ENCODE assay signal across 12 cellular contexts in the genomic region with DNA sequence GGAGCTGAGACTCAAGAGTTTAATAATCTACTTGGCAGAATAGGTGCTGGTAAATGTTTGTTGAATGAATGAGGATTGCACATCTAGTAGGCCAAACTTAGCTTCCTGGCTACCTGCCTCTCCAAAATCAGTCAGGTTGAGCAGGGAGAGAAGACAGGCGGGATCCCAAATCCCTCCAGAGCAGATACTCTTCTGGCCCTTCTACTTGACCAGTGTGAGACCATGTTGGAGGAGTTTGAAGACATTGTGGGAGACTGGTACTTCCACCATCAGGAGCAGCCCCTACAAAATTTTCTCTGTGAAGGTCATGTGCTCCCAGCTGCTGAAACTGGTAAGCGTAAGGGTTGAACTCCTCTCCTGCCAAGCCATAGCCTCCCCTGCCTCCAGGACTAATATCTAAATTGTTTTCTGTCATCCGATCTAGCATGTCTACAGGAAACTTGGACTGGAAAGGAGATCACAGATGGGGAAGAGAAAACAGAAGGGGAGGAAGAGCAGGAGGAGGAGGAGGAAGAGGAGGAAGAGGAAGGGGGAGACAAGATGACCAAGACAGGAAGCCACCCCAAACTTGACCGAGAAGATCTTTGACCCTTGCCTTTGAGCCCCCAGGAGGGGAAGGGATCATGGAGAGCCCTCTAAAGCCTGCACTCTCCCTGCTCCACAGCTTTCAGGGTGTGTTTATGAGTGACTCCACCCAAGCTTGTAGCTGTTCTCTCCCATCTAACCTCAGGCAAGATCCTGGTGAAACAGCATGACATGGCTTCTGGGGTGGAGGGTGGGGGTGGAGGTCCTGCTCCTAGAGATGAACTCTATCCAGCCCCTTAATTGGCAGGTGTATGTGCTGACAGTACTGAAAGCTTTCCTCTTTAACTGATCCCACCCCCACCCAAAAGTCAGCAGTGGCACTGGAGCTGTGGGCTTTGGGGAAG. TPM values are rescaled to one million over a fixed set of nuclear protein-coding genes. Genes with fewer than 3 reads are reported as not detected.
DNase-seq lines count a peak whose midpoint lies in the region; ATAC-seq and TF ChIP-seq lines count a peak whose summit lies in the region.
"Had no signal": no experiment of that assay in that cellular context is flagged by ENCODE, and none has a peak within 500 bp of the region (broad histone marks: within the 10 kb centered on the region; RNA-seq: fewer than 3 reads in every experiment).

No MANE protein-coding gene starts in this region.

- H3K36me3 ChIP-seq in breast epithelium (no peaks in the 10 kb centered on the region), esophagus squamous epithelium (peaks cover 0 to 16% (median 0%) of the 10 kb centered on the region in 3 donors), transverse colon (no peaks in the 10 kb centered on the region), left lung (no peaks in the 10 kb centered on the region)
- H3K36me3 ChIP-seq: BE2C had no signal

- TF ChIP-seq POLR2A in breast epithelium (IDR thresholded peaks at IDR 0.05) (no peak), esophagus squamous epithelium (IDR thresholded peaks at IDR 0.05) (no peak), transverse colon (IDR thresholded peaks at IDR 0.05) (no peak)

- POLR2A ChIA-PET in MCF 10A (lab: Yijun Ruan, JAX) (interaction anchor here (0.7 to 5.3 kb wide), 4 partner anchors 23 to 1022 kb away, joined by 3 to 47 read pairs (median 3); a partner anchor contains a TSS), T-cell (lab: Charles Lee) (interaction anchor here (0.5 to 0.8 kb wide), 5 partner anchors 24 to 661 kb away, joined by 3 to 6 read pairs (median 3); a partner anchor contains a TSS)

- H3K27me3 ChIP-seq in breast epithelium (no peaks in the 10 kb centered on the region), esophagus squamous epithelium (no peaks in the 10 kb centered on the region), transverse colon (no peaks in the 10 kb centered on the region), left lung (no peaks in the 10 kb centered on the region)
- H3K27me3 ChIP-seq: BE2C had no signal

- peaks cover 0 to 7% of the 10 kb centered on the region in 2 donors for H3K4me1 ChIP-seq in breast epithelium
- peaks cover 33 to 78% (median 35%) of the 10 kb centered on the region in 3 donors for H3K4me1 ChIP-seq in esophagus squamous epithelium
- H3K4me1 ChIP-seq in transverse colon: peaks cover 6 to 46% (median 42%) of the 10 kb centered on the region in 4 donors
- H3K4me1 ChIP-seq in left lung: peaks cover 12 to 39% of the 10 kb centered on the region in 2 donors
- H3K4me1 ChIP-seq: BE2C had no signal

- CTCF ChIA-PET in MCF 10A (lab: Yijun Ruan, JAX) (interaction anchor here (0.6 kb wide), 1 partner anchor 8 kb away, joined by 4 read pairs; no protein-coding TSS in a partner anchor), T-cell (lab: Charles Lee) (interaction anchor here (0.5 to 0.6 kb wide), 6 partner anchors 11 to 580 kb away, joined by 3 to 7 read pairs (median 4); no protein-coding TSS in a partner anchor)

- TF ChIP-seq CTCF in MCF 10A (IDR thresholded peaks at IDR 0.05; ENCODE audit: unreplicated experiment) (no peak), breast epithelium (IDR thresholded peaks at IDR 0.05) (no peak), esophagus squamous epithelium (IDR thresholded peaks at IDR 0.05) (no peak), transverse colon (IDR thresholded peaks at IDR 0.05) (no peak), left lung (IDR thresholded peaks at IDR 0.05) (no peak), omental fat pad (IDR thresholded peaks at IDR 0.05) (no peak)

- H3K4me3 Mint-ChIP-seq in MCF 10A (ENCODE audit: unreplicated experiment) (peak overlapping the region; percentile 45), T-cell (peak overlapping the region; percentile 98 to 100 (median 100))

- intact Hi-C loops in MCF 10A (cut with micrococcal nuclease): loop anchor here (5.0 kb wide), 1 partner anchor 132 kb away; no protein-coding TSS in a partner anchor
- intact Hi-C loops in breast epithelium (cut with DNase I; ENCODE audit: low total_unique reads): no loop called here
- intact Hi-C loops in esophagus squamous epithelium (cut with DNase I): no loop called here
- intact Hi-C loops in transverse colon (cut with DNase I; ENCODE audit: low total_unique reads): loop anchor here (5.0 kb wide), 1 partner anchor 37 kb away; a partner anchor contains a TSS
- intact Hi-C loops in left lung (cut with DNase I): no loop called here

- no peak overlapping the region for H3K27ac Mint-ChIP-seq in MCF 10A (ENCODE audit: low read depth, unreplicated experiment)
- peak overlapping the region; percentile 74 to 100 for H3K27ac Mint-ChIP-seq in T-cell

- DNase-seq in MCF 10A (ENCODE audit: unreplicated experiment) (no peak), breast epithelium (ENCODE audit: low spot score in 2 of 2) (no peak), T-cell (no peak), esophagus squamous epithelium (lab: John Stamatoyannopoulos, UW) (no peak), transverse colon (peak; percentile 50), RPMI8226 (no peak), left lung (no peak), omental fat pad (ENCODE audit: low spot score) (no peak)
- DNase-seq: BE2C, caudate nucleus, NCI-H1694 treated with DMSO at 0.1 percent for 48 hours had no signal

- H3K9me3 Mint-ChIP-seq in MCF 10A (ENCODE audit: unreplicated experiment): no peaks in the 10 kb centered on the region
- no peaks in the 10 kb centered on the region for H3K9me3 Mint-ChIP-seq in T-cell

- 72 to 77% methylated on average over 4 of the region's 4 CpGs for WGBS in esophagus squamous epithelium, 2 donors
- WGBS in transverse colon (ENCODE audit: low coverage in 1 of 2), 2 donors: 40 to 62% methylated on average over 3 to 4 of the region's 4 CpGs

- BruUV-seq in MCF 10A (replicated peaks; lab: Mats Ljungman, UMichigan): no TSS peak

- in situ Hi-C loops in transverse colon (cut with MboI; ENCODE audit: low pct_ligation_motif_present in 1 of 4, low pct_unique_long_range_greater_than_20kb in 1 of 4, low sequenced_read_pairs in 3 of 4): loop anchor here in 1 of 4 donors (5.0 kb wide), 1 partner anchor 83 kb away; no protein-coding TSS in a partner anchor

- H3K36me3 Mint-ChIP-seq in MCF 10A (ENCODE audit: insufficient read depth, unreplicated experiment) (peaks cover 5% of the 10 kb centered on the region), T-cell (peaks cover 12% of the 10 kb centered on the region)

- peaks cover 7% of the 10 kb centered on the region for H3K4me1 Mint-ChIP-seq in MCF 10A (ENCODE audit: insufficient read depth, unreplicated experiment)
- peaks cover 45 to 49% (median 47%) of the 10 kb centered on the region in 3 donors for H3K4me1 Mint-ChIP-seq in T-cell

- no peak for TF ChIP-seq EP300 in transverse colon (IDR thresholded peaks at IDR 0.05; ENCODE audit: low read depth)

- H3K9me3 ChIP-seq in breast epithelium (no peaks in the 10 kb centered on the region), esophagus squamous epithelium (no peaks in the 10 kb centered on the region), transverse colon (no peaks in the 10 kb centered on the region), left lung (no peaks in the 10 kb centered on the region)
- H3K9me3 ChIP-seq: BE2C had no signal

- H3K27me3 Mint-ChIP-seq in MCF 10A (ENCODE audit: insufficient read depth, unreplicated experiment) (no peaks in the 10 kb centered on the region), T-cell (no peaks in the 10 kb centered on the region)

- H3K4me3 ChIP-seq in breast epithelium (no peak overlapping the region), esophagus squamous epithelium (no peak overlapping the region), transverse colon (peak overlapping the region in 1 of 4 donors; percentile 73), left lung (no peak overlapping the region)
- H3K4me3 ChIP-seq: skin epidermis had no signal

- ATAC-seq in T-cell (replicated peaks in 1 of 4): no peak
- ATAC-seq in left lung: no peak
- no peak for ATAC-seq in omental fat pad (ENCODE audit: low FRiP score)

- H3K27ac ChIP-seq in breast epithelium (no peak overlapping the region), esophagus squamous epithelium (peak overlapping the region in 3 of 4 donors; percentile 92 to 99 (median 97)), transverse colon (peak overlapping the region; percentile 95 to 97 (median 96)), left lung (no peak overlapping the region)

RNA-seq across cellular contexts. Expression of a gene that starts 2.2 kb away (rescaled TPM):
- total RNA-seq in MCF 10A (2022): 2.5 and 3.2 TPM in 2 replicates
- total RNA-seq in breast epithelium: 1 to 10 TPM; 2.7 to 6.9 (median 4.5) TPM
- 1 to 10 TPM; 3.2 to 8.6 (median 5.3) TPM for total RNA-seq in T-cell
- total RNA-seq in esophagus squamous epithelium: 1 to 10 TPM; 2.1 to 6.7 (median 2.9) TPM
- total RNA-seq in transverse colon: 1 to 10 TPM in 2 of 4 donors, not detected in 2; 4.4 to 5.6 TPM
- 1 to 10 TPM; 2.1 to 2.8 TPM for total RNA-seq in left lung
- total RNA-seq in omental fat pad: 1 to 10 TPM; 1.3 to 2.9 (median 1.7) TPM

RNA-seq across cellular contexts. Expression of a gene that starts 5.1 kb away (rescaled TPM):
- total RNA-seq in MCF 10A (2022): 2.9 and 3.0 TPM in 2 replicates
- 10 to 100 TPM in 2 of 3 donors, 1 to 10 TPM in 1; 7.2 to 11.8 (median 11.3) TPM for total RNA-seq in breast epithelium
- total RNA-seq in T-cell: 10 to 100 TPM; 23.9 to 90.0 (median 79.6) TPM
- total RNA-seq in esophagus squamous epithelium: 1 to 10 TPM in 3 of 4 donors, under 1 TPM in 1; 0.87 to 5.3 (median 3.1) TPM
- 1 to 10 TPM; 4.9 to 9.4 (median 7.0) TPM for total RNA-seq in transverse colon
- 10 to 100 TPM; 15.1 to 19.4 TPM for total RNA-seq in left lung
- 10 to 100 TPM in 2 of 4 donors, 1 to 10 TPM in 2; 5.8 to 18.6 (median 9.6) TPM for total RNA-seq in omental fat pad

RNA-seq across cellular contexts. Expression of a gene that starts 5.4 kb away (rescaled TPM):
- total RNA-seq in MCF 10A (2022) (47.2 and 58.9 TPM in 2 replicates), breast epithelium (10 to 100 TPM; 31.5 to 35.0 (median 34.4) TPM), T-cell (10 to 100 TPM; 44.1 to 73.5 (median 61.3) TPM), esophagus squamous epithelium (10 to 100 TPM; 24.4 to 40.6 (median 30.5) TPM), transverse colon (100 to 1,000 TPM in 1 of 4 donors, 10 to 100 TPM in 3; 18.0 to 581 (median 43.9) TPM), left lung (10 to 100 TPM; 43.5 to 45.3 TPM), omental fat pad (10 to 100 TPM; 21.0 to 37.5 (median 30.3) TPM)

RNA-seq across cellular contexts. Expression of a gene that starts 23.1 kb away (rescaled TPM):
- total RNA-seq in MCF 10A (2022) (13.5 and 13.6 TPM in 2 replicates), breast epithelium (10 to 100 TPM; 13.8 to 23.3 (median 18.7) TPM), T-cell (10 to 100 TPM in 3 of 5 donors, 1 to 10 TPM in 2; 5.5 to 18.7 (median 11.6) TPM), esophagus squamous epithelium (10 to 100 TPM in 2 of 4 donors, 1 to 10 TPM in 2; 8.1 to 26.1 (median 9.9) TPM), transverse colon (10 to 100 TPM; 16.5 to 86.0 (median 54.9) TPM), left lung (10 to 100 TPM; 16.7 to 18.2 TPM), omental fat pad (10 to 100 TPM in 2 of 4 donors, 1 to 10 TPM in 2; 7.2 to 20.6 (median 9.8) TPM)

RNA-seq across cellular contexts. Expression of a gene that starts 23.4 kb away (rescaled TPM):
- 38.5 and 67.8 TPM in 2 replicates for total RNA-seq in MCF 10A (2022)
- total RNA-seq in breast epithelium: 10 to 100 TPM; 46.9 to 51.7 (median 50.1) TPM
- 100 to 1,000 TPM in 4 of 5 donors, 10 to 100 TPM in 1; 95.2 to 181 (median 164) TPM for total RNA-seq in T-cell
- 10 to 100 TPM; 31.8 to 67.3 (median 63.1) TPM for total RNA-seq in esophagus squamous epithelium
- total RNA-seq in transverse colon: 10 to 100 TPM; 30.3 to 72.6 (median 38.7) TPM
- 10 to 100 TPM; 53.7 to 89.3 TPM for total RNA-seq in left lung
- total RNA-seq in omental fat pad: 10 to 100 TPM; 17.6 to 42.7 (median 28.7) TPM

Comparison
In these comparisons a context has a peak if more than half of its experiments do, and no peak if none do; other contexts are left out.
1. intact Hi-C loops: an anchor here in MCF 10A (5.0 kb wide) and transverse colon (5.0 kb wide); none called in breast epithelium, esophagus squamous epithelium and left lung.
2. H3K27ac ChIP-seq: peak in esophagus squamous epithelium (3 of 4) and transverse colon (4 of 4); none in breast epithelium (0 of 2) and left lung (0 of 2).